ENCODE assay signal across 11 cellular contexts in genomic region chr2:45274190-45274926, GRCh38.
A peak's percentile ranks its signal among the peaks of the same experiment; 100 is the strongest.
DNase-seq lines count a peak whose midpoint lies in the region; ATAC-seq and TF ChIP-seq lines count a peak whose summit lies in the region.
"Had no signal": no experiment of that assay in that cellular context is flagged by ENCODE, and none has a peak within 500 bp of the region (broad histone marks: within the 10 kb centered on the region; RNA-seq: fewer than 3 reads in every experiment).

No MANE protein-coding gene starts in this region.

- no TSS peak for BruUV-seq in Caco-2 (replicated peaks; lab: Mats Ljungman, UMichigan)

- H3K4me3 Mint-ChIP-seq in Caco-2 (ENCODE audit: unreplicated experiment): peak overlapping the region; percentile 58

- H3K9me3 Mint-ChIP-seq in Caco-2 (ENCODE audit: unreplicated experiment): no peaks in the 10 kb centered on the region

- H3K27me3 Mint-ChIP-seq in Caco-2 (ENCODE audit: insufficient read depth, unreplicated experiment): no peaks in the 10 kb centered on the region

- no peaks in the 10 kb centered on the region for H3K36me3 ChIP-seq in Caco-2 (ENCODE audit: control insufficient read depth, insufficient read depth, low read length)
- no peaks in the 10 kb centered on the region for H3K36me3 ChIP-seq in mucosa of descending colon (ENCODE audit: low read depth)

- TF ChIP-seq CTCF in Caco-2 (IDR thresholded peaks at IDR 0.05; ENCODE audit: insufficient read depth in 1 of 2, low read depth in 1 of 2, low read length in 1 of 2, severe bottlenecking in 1 of 2, unreplicated experiment in 1 of 2) (no peak), mucosa of descending colon (IDR thresholded peaks at IDR 0.05) (no peak)

- CTCF ChIA-PET in Caco-2 (lab: Charles Lee): no interaction called here

- peaks cover 25% of the 10 kb centered on the region for H3K4me1 Mint-ChIP-seq in Caco-2 (ENCODE audit: low read depth, unreplicated experiment)

- DNase-seq in Caco-2: peak in 1 of 2 experiments; percentile 49
- DNase-seq in NCI-H1694 treated with DMSO at 0.1 percent for 48 hours (lab: John Stamatoyannopoulos, UW): peak; percentile 70
- DNase-seq in SHP77 (lab: John Stamatoyannopoulos, UW): peak; percentile 81 to 82
- DNase-seq in mucosa of descending colon: no peak
- no peak for DNase-seq in NK-92 (lab: John Stamatoyannopoulos, UW; ENCODE audit: unreplicated experiment)
- no peak for DNase-seq in 8988T
- DNase-seq in NCI-H2227 (lab: John Stamatoyannopoulos, UW; ENCODE audit: unreplicated experiment): no peak
- DNase-seq: activated T-cell treated with anti-CD3 and anti-CD28 coated beads for 4 hours, aorta had no signal

- peaks cover 6% of the 10 kb centered on the region for H3K36me3 Mint-ChIP-seq in Caco-2 (ENCODE audit: insufficient read depth, unreplicated experiment)

- ATAC-seq in mucosa of descending colon: peak; percentile 34
- ATAC-seq in HG02970 (IDR thresholded peaks at IDR 0.05; ENCODE audit: low FRiP score, unreplicated experiment): no peak

- POLR2A ChIA-PET in Caco-2 (lab: Charles Lee): interaction anchor here (1.2 kb wide), 1 partner anchor 12 kb away, joined by 6 read pairs; no protein-coding TSS in a partner anchor

- no peak overlapping the region for H3K4me3 ChIP-seq in Caco-2 (ENCODE audit: low read depth, low read length)
- H3K4me3 ChIP-seq in mucosa of descending colon: no peak overlapping the region
- H3K4me3 ChIP-seq: smooth muscle cell had no signal

- H3K27me3 ChIP-seq in Caco-2 (replicated peaks; ENCODE audit: control insufficient read depth, insufficient read depth, low read length): no peaks in the 10 kb centered on the region

- H3K4me1 ChIP-seq in Caco-2: peaks cover 53% of the 10 kb centered on the region
- no peaks in the 10 kb centered on the region for H3K4me1 ChIP-seq in mucosa of descending colon (ENCODE audit: low read depth)

- intact Hi-C loops in Caco-2 (cut with micrococcal nuclease; ENCODE audit: unreplicated experiment): no loop called here
- intact Hi-C loops in mucosa of descending colon (cut with DNase I, micrococcal nuclease): no loop called here

- H3K9me3 ChIP-seq in Caco-2 (no peaks in the 10 kb centered on the region), mucosa of descending colon (no peaks in the 10 kb centered on the region)

- peak overlapping the region; percentile 56 for H3K27ac Mint-ChIP-seq in Caco-2 (ENCODE audit: unreplicated experiment)

Comparison
In these comparisons a context has a peak if more than half of its experiments do, and no peak if none do; other contexts are left out.
1. DNase-seq: peak in NCI-H1694 treated with DMSO at 0.1 percent for 48 hours (single experiment) and SHP77 (2 of 2); none in mucosa of descending colon (0 of 3), NK-92 (single experiment), 8988T (single experiment) and NCI-H2227 (single experiment).